16 cellular contexts compared by ENCODE assay signal in the genomic region with DNA sequence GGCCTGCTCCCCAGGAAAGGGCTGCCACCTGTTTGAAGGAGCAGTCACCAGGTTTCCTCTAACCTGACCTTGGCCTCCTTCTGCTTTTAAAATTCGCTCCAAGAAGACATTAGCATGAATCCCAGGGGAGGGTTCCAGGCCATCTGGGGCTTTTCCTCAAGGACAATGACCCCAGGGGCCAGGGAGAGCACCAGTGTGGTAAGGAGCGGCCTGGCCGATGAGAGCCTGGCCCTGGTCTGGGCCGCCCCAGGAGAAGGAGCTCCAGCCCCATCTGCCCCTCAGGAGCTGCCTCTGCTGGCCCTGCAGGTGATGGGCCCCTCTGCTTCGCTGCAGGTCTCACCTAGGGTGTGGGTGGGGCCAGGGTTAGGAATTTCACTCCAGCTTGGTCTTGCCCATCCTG.
DNase-seq lines count a peak whose midpoint lies in the region; ATAC-seq and TF ChIP-seq lines count a peak whose summit lies in the region.
"Had no signal": no experiment of that assay in that cellular context is flagged by ENCODE, and none has a peak within 500 bp of the region (broad histone marks: within the 10 kb centered on the region; RNA-seq: fewer than 3 reads in every experiment).

No MANE protein-coding gene starts in this region.

- H3K4me1 Mint-ChIP-seq in activated T-cell treated with anti-CD3 and anti-CD28 coated beads, Interleukin-2, amount 50 U/mL, for 24 hours (ENCODE audit: low read depth): no peaks in the 10 kb centered on the region
- H3K4me1 Mint-ChIP-seq: CD4-positive, CD25-positive, alpha-beta regulatory T cell had no signal

- H3K4me2 ChIP-seq in BLaER1: 0 out of 2 replicates have a peak overlapping the region, but pooled peaks have one; percentile 5
- H3K4me2 ChIP-seq: PC-9 had no signal

- H3K4me1 ChIP-seq in BLaER1 (peaks cover 13% of the 10 kb centered on the region), RWPE2 (ENCODE audit: insufficient read depth, poor library complexity, severe bottlenecking) (no peaks in the 10 kb centered on the region), spleen (no peaks in the 10 kb centered on the region)

- H3K36me3 Mint-ChIP-seq in activated T-cell treated with anti-CD3 and anti-CD28 coated beads, Interleukin-2, amount 50 U/mL, for 24 hours (ENCODE audit: low read depth): no peaks in the 10 kb centered on the region
- H3K36me3 Mint-ChIP-seq: CD4-positive, CD25-positive, alpha-beta regulatory T cell had no signal

- intact Hi-C loops in spleen (cut with DNase I; ENCODE audit: low total_unique reads): no loop called here

- no peaks in the 10 kb centered on the region for H3K27me3 ChIP-seq in BLaER1
- H3K27me3 ChIP-seq in RWPE2 (ENCODE audit: insufficient read depth, poor library complexity, severe bottlenecking): no peaks in the 10 kb centered on the region
- peaks cover 0 to 14% (median 0%) of the 10 kb centered on the region in 7 donors for H3K27me3 ChIP-seq in spleen (replicated peaks in 1 of 7)

- no peaks in the 10 kb centered on the region for H4K20me1 ChIP-seq in BLaER1

- no peak for TF ChIP-seq POLR2A in spleen (IDR thresholded peaks at IDR 0.05)

- peak; percentile 44 for DNase-seq in RWPE2 (ENCODE audit: low spot score)
- DNase-seq in mesenteric fat pad (ENCODE audit: low spot score): peak; percentile 71
- DNase-seq in spleen: peak; percentile 52
- DNase-seq in activated CD4-positive, CD25-positive, alpha-beta regulatory T cell treated with anti-CD3 and anti-CD28 coated beads, Interleukin-2, amount 50 U/mL, for 72 hours: no peak
- no peak for DNase-seq in activated T-cell treated with anti-CD3 and anti-CD28 coated beads, Interleukin-2, amount 50 U/mL, for 24 hours
- DNase-seq: CD4-positive, CD25-positive, alpha-beta regulatory T cell; KBM-7; NCI-H1105 treated with DMSO at 0.1 percent for 48 hours; NCI-H2029; NCI-H446; NCI-H524 treated with DMSO at 0.1 percent for 48 hours; NCI-H774; PC-9; SHP77 treated with DMSO at 0.1 percent for 48 hours had no signal

- H3K9me3 Mint-ChIP-seq in activated T-cell treated with anti-CD3 and anti-CD28 coated beads, Interleukin-2, amount 50 U/mL, for 24 hours: peaks cover 6% of the 10 kb centered on the region

- no peak overlapping the region for H3K4me3 ChIP-seq in BLaER1
- H3K4me3 ChIP-seq in RWPE2 (ENCODE audit: severe bottlenecking): no peak overlapping the region
- no peak overlapping the region for H3K4me3 ChIP-seq in spleen
- H3K4me3 ChIP-seq: PC-9 had no signal

- no peak for ATAC-seq in RWPE2 (ENCODE audit: low read depth)
- ATAC-seq in HG03520 (IDR thresholded peaks at IDR 0.05; ENCODE audit: unreplicated experiment): no peak

- no peak overlapping the region for H3K9ac ChIP-seq in BLaER1

- H3K27me3 Mint-ChIP-seq in activated T-cell treated with anti-CD3 and anti-CD28 coated beads, Interleukin-2, amount 50 U/mL, for 24 hours: no peaks in the 10 kb centered on the region

- TF ChIP-seq CTCF in RWPE2 (IDR thresholded peaks at IDR 0.05; ENCODE audit: poor library complexity, severe bottlenecking) (no peak), spleen (IDR thresholded peaks at IDR 0.05 in 8 of 11, conservative IDR thresholded peaks at IDR 0.05 in 3 of 11) (no peak)

- H3K27ac Mint-ChIP-seq in activated T-cell treated with anti-CD3 and anti-CD28 coated beads, Interleukin-2, amount 50 U/mL, for 24 hours: no peak overlapping the region
- H3K27ac Mint-ChIP-seq: CD4-positive, CD25-positive, alpha-beta regulatory T cell had no signal

- no peaks in the 10 kb centered on the region for H3K36me3 ChIP-seq in BLaER1
- no peaks in the 10 kb centered on the region for H3K36me3 ChIP-seq in RWPE2 (ENCODE audit: low read depth)
- H3K36me3 ChIP-seq in spleen: no peaks in the 10 kb centered on the region

- no peak overlapping the region for H3K4me3 Mint-ChIP-seq in activated T-cell treated with anti-CD3 and anti-CD28 coated beads, Interleukin-2, amount 50 U/mL, for 24 hours
- H3K4me3 Mint-ChIP-seq: CD4-positive, CD25-positive, alpha-beta regulatory T cell had no signal

- 73 to 92% (median 84%) methylated on average over 2 to 5 of the region's 5 CpGs; no CpG with 5 or more reads in 1 of the 5 donors for WGBS in spleen, 5 donors

- H3K9me3 ChIP-seq in BLaER1 (peaks cover 19% of the 10 kb centered on the region), RWPE2 (ENCODE audit: severe bottlenecking) (no peaks in the 10 kb centered on the region), spleen (peaks cover 0 to 6% (median 0%) of the 10 kb centered on the region in 8 donors)

- H3K27ac ChIP-seq in BLaER1: no peak overlapping the region
- no peak overlapping the region for H3K27ac ChIP-seq in RWPE2 (ENCODE audit: poor library complexity, severe bottlenecking)
- H3K27ac ChIP-seq in spleen: no peak overlapping the region
- H3K27ac ChIP-seq: PC-9 had no signal

Comparison
In these comparisons a context has a peak if more than half of its experiments do, and no peak if none do; other contexts are left out.
1. DNase-seq: peak in RWPE2 (single experiment), mesenteric fat pad (single experiment) and spleen (single experiment); none in activated CD4-positive, CD25-positive, alpha-beta regulatory T cell treated with anti-CD3 and anti-CD28 coated beads, Interleukin-2, amount 50 U/mL, for 72 hours (single experiment) and activated T-cell treated with anti-CD3 and anti-CD28 coated beads, Interleukin-2, amount 50 U/mL, for 24 hours (single experiment).